ENCODE assay signal across 8 cellular contexts in genomic region chr6:126033696-126034095, GRCh38. TPM values are rescaled to one million over a fixed set of nuclear protein-coding genes. Genes with fewer than 3 reads are reported as not detected.
DNase-seq lines count a peak whose midpoint lies in the region; ATAC-seq and TF ChIP-seq lines count a peak whose summit lies in the region.

No MANE protein-coding gene starts in this region.

- DNase-seq in NCI-H2171 treated with DMSO at 0.1 percent for 48 hours (lab: John Stamatoyannopoulos, UW) (peak; percentile 45), NCI-H2171 (lab: John Stamatoyannopoulos, UW) (no peak), HuH-7 (ENCODE audit: low spot score) (peak; percentile 52), SK-N-SH (peak; percentile 41), fibroblast of pulmonary artery (ENCODE audit: low read depth) (peak; percentile 93), osteoblast (ENCODE audit: insufficient read length, low spot score, missing footprints) (peak; percentile 63), NCI-H1092 treated with DMSO at 0.1 percent for 48 hours (lab: John Stamatoyannopoulos, UW) (no peak)

- WGBS in SK-N-SH (ENCODE audit: low lambda C conversion rate) = 7% methylated on average over 3 of the region's 3 CpGs

- no peaks in the 10 kb centered on the region for H3K27me3 ChIP-seq in SK-N-SH (ENCODE audit: insufficient read depth)
- H3K27me3 ChIP-seq in osteoblast (ENCODE audit: insufficient read depth, low read length) = no peaks in the 10 kb centered on the region

- ATAC-seq in GM21737 (IDR thresholded peaks at IDR 0.05; ENCODE audit: unreplicated experiment) = peak; percentile 77

- H4K20me1 ChIP-seq in SK-N-SH (ENCODE audit: insufficient read depth) (no peaks in the 10 kb centered on the region), osteoblast (ENCODE audit: insufficient read depth, low read length) (no peaks in the 10 kb centered on the region)

- H3K4me1 ChIP-seq in SK-N-SH (ENCODE audit: control insufficient read depth in 1 of 2, insufficient read depth in 2 of 2, low read depth in 1 of 2, low read length in 1 of 2) (no peaks in the 10 kb centered on the region; a peak in 2 of 4 replicates), osteoblast (ENCODE audit: insufficient read depth, low read length) (peaks cover 7% of the 10 kb centered on the region)

- no peak overlapping the region for H3K4me2 ChIP-seq in SK-N-SH
- H3K4me2 ChIP-seq in osteoblast (ENCODE audit: insufficient read depth, low read length) = peak overlapping the region; percentile 41

- H3K79me2 ChIP-seq in SK-N-SH (ENCODE audit: insufficient read depth) = no peaks in the 10 kb centered on the region
- no peaks in the 10 kb centered on the region for H3K79me2 ChIP-seq in osteoblast (ENCODE audit: insufficient read depth, low read length)

- POLR2A ChIA-PET in SK-N-SH (lab: Yijun Ruan, JAX) = no interaction called here

- H3K36me3 ChIP-seq in SK-N-SH (replicated peaks in 1 of 2; ENCODE audit: control insufficient read depth in 1 of 2, insufficient read depth in 2 of 2, low read length in 1 of 2) (peaks cover 25 to 66% of the 10 kb centered on the region in 2 experiments), osteoblast (ENCODE audit: insufficient read depth, low read length) (no peaks in the 10 kb centered on the region)

- H3F3A ChIP-seq in SK-N-SH (replicated peaks; ENCODE audit: insufficient read depth) = peaks cover 10% of the 10 kb centered on the region

- H2AFZ ChIP-seq in SK-N-SH (ENCODE audit: low read depth) (no peak overlapping the region), osteoblast (ENCODE audit: low read length) (no peak overlapping the region)

- H3K4me3 ChIP-seq in SK-N-SH (ENCODE audit: low read depth in 2 of 2, low read length in 1 of 2) (no peak overlapping the region), fibroblast of pulmonary artery (replicated peaks; ENCODE audit: low read depth, low read length) (no peak overlapping the region), osteoblast (ENCODE audit: insufficient read depth, low read length) (no peak overlapping the region)

- H3K9me2 ChIP-seq in SK-N-SH = no peaks in the 10 kb centered on the region

- TF ChIP-seq RAD21 in SK-N-SH (IDR thresholded peaks at IDR 0.05; ENCODE audit: low read length) = peak; percentile 87

- H3K9me3 ChIP-seq in SK-N-SH (no peaks in the 10 kb centered on the region), osteoblast (ENCODE audit: low read depth, low read length) (no peaks in the 10 kb centered on the region)

- CTCF ChIA-PET in SK-N-SH (lab: Yijun Ruan, JAX) = interaction anchor here (0.6 to 2.0 kb wide), 36 partner anchors 10 to 602 kb away, joined by 3 to 12 read pairs (median 4); partner anchors contain the start of gene TRMT11

- H3K9ac ChIP-seq in SK-N-SH = no peak overlapping the region

- peak; percentile 72 for TF ChIP-seq CTCF in SK-N-SH (IDR thresholded peaks at IDR 0.05)
- peak; percentile 89 for TF ChIP-seq CTCF in fibroblast of pulmonary artery (IDR thresholded peaks at IDR 0.05; ENCODE audit: low read length, missing control alignments)
- TF ChIP-seq CTCF in osteoblast (IDR thresholded peaks at IDR 0.05; ENCODE audit: extremely low read depth, low read depth, low read length) = peak; percentile 79

- TF ChIP-seq EP300 in SK-N-SH (IDR thresholded peaks at IDR 0.05; ENCODE audit: borderline replicate concordance in 1 of 2, low read depth in 1 of 2, low read length in 1 of 2) = 0 out of 4 replicates have a peak, but pooled peaks of 1 of the 2 experiments have one; percentile 17

- H3K27ac ChIP-seq in SK-N-SH (ENCODE audit: low read depth in 2 of 2, low read length in 1 of 2) (no peak overlapping the region), osteoblast (ENCODE audit: low read depth, low read length) (no peak overlapping the region)

TF ChIP-seq in SK-N-SH, 30 proteins besides CTCF, POLR2A, EP300 and RAD21 (continues in another document):
- TF ChIP-seq FOXM1 (IDR thresholded peaks at IDR 0.05; ENCODE audit: low read depth) (no peak), YY1 (IDR thresholded peaks at IDR 0.05; ENCODE audit: low read depth) (no peak), SMC3 (IDR thresholded peaks at IDR 0.05; ENCODE audit: low read depth, low read length) (peak; percentile 68), IRF3 (IDR thresholded peaks at IDR 0.05; ENCODE audit: low read depth, low read length) (no peak), ELF1 (IDR thresholded peaks at IDR 0.05) (peak; percentile 19; the same call in 1 of the 2 replicates), PBX3 (IDR thresholded peaks at IDR 0.05) (peak; percentile 44; the same call in 1 of the 2 replicates), RXRA (IDR thresholded peaks at IDR 0.05; ENCODE audit: borderline replicate concordance, low read depth) (no peak), MXI1 (IDR thresholded peaks at IDR 0.05; ENCODE audit: low read depth, low read length) (no peak), SIN3A (IDR thresholded peaks at IDR 0.05; ENCODE audit: borderline replicate concordance, low read depth, low read length) (no peak), TCF12 (IDR thresholded peaks at IDR 0.05) (peak; percentile 52), CHD2 (IDR thresholded peaks at IDR 0.05; ENCODE audit: low read length, partially characterized antibody) (no peak), REST (IDR thresholded peaks at IDR 0.05; ENCODE audit: low read depth, low read length) (no peak), GATA2 (CRISPR knock-in tag; IDR thresholded peaks at IDR 0.05) (no peak), FOXJ3 (CRISPR knock-in tag; IDR thresholded peaks at IDR 0.05) (no peak), MEF2A (IDR thresholded peaks at IDR 0.05; ENCODE audit: borderline replicate concordance, low read depth) (no peak), TAF1 (IDR thresholded peaks at IDR 0.05; ENCODE audit: borderline replicate concordance, low read depth, low read length) (no peak), NRF1 (IDR thresholded peaks at IDR 0.05; ENCODE audit: low read depth, low read length) (no peak), ZBTB33 (IDR thresholded peaks at IDR 0.05; ENCODE audit: borderline replicate concordance, low read depth) (no peak)

RNA-seq across cellular contexts. Expression of gene TRMT11, which starts 47.4 kb away (rescaled TPM):
- 15.0 and 22.8 TPM in 2 replicates for polyA plus RNA-seq in SK-N-SH (2012; rRNA removed)
- polyA plus RNA-seq in SK-N-SH (2012; cell fraction: cytosol; rRNA removed) = 21.8 and 28.3 TPM in 2 replicates
- 24.8 and 64.2 TPM in 2 replicates for polyA plus RNA-seq in SK-N-SH (2012; cell fraction: nucleus; rRNA removed)
- total RNA-seq in osteoblast = 26.8 and 27.1 TPM in 2 replicates

Comparison
In these comparisons a context has a peak if more than half of its experiments do, and no peak if none do; other contexts are left out.
1. DNase-seq: peak in NCI-H2171 treated with DMSO at 0.1 percent for 48 hours (single experiment), HuH-7 (single experiment), SK-N-SH (single experiment), fibroblast of pulmonary artery (single experiment) and osteoblast (single experiment); none in NCI-H2171 (single experiment) and NCI-H1092 treated with DMSO at 0.1 percent for 48 hours (single experiment).
2. Peak in every context shown above with its lines, with median percentiles within 50 percentile points of each other: CTCF ChIP-seq.